2 cellular contexts compared by ENCODE assay signal in the genomic region with DNA sequence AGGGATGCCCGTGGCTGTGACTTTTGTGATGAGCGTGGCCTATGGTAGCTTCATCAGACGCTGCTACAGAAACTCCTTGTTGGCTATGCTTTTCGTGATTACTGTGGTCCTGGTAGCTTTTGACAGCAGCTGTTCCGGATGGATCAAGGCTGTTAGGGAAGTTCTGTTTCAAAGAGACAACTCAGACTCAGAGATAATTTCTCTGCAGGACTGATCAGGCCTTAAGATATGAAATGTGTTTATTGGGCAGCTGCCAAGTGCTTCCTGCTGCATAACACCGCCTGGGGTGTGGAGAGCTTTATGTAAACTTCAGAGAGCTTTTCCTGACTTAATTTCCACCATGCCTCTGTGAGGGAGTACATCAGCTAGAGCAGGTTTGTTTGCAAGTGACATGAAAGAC.
TF ChIP-seq lines count a peak whose summit lies in the region.

No MANE protein-coding gene starts in this region.

TF ChIP-seq in IMR-90, 13 proteins besides CTCF, POLR2A, EP300 and RAD21 (continued from another document):
- TF ChIP-seq RFX5 (IDR thresholded peaks at IDR 0.05; ENCODE audit: low read depth, low read length) (no peak), CHD1 (IDR thresholded peaks at IDR 0.05; ENCODE audit: low read depth, low read length) (no peak), SMC3 (IDR thresholded peaks at IDR 0.05; ENCODE audit: low read depth, low read length) (no peak), MAFK (IDR thresholded peaks at IDR 0.05; ENCODE audit: low read depth, low read length) (no peak), MXI1 (IDR thresholded peaks at IDR 0.05; ENCODE audit: borderline replicate concordance, low read depth, low read length) (no peak), BHLHE40 (IDR thresholded peaks at IDR 0.05; ENCODE audit: low read depth, low read length) (no peak)

TF ChIP-seq in SK-N-SH, 30 proteins besides CTCF, POLR2A, EP300 and RAD21 (continued from another document):
- TF ChIP-seq, protein P1, sequence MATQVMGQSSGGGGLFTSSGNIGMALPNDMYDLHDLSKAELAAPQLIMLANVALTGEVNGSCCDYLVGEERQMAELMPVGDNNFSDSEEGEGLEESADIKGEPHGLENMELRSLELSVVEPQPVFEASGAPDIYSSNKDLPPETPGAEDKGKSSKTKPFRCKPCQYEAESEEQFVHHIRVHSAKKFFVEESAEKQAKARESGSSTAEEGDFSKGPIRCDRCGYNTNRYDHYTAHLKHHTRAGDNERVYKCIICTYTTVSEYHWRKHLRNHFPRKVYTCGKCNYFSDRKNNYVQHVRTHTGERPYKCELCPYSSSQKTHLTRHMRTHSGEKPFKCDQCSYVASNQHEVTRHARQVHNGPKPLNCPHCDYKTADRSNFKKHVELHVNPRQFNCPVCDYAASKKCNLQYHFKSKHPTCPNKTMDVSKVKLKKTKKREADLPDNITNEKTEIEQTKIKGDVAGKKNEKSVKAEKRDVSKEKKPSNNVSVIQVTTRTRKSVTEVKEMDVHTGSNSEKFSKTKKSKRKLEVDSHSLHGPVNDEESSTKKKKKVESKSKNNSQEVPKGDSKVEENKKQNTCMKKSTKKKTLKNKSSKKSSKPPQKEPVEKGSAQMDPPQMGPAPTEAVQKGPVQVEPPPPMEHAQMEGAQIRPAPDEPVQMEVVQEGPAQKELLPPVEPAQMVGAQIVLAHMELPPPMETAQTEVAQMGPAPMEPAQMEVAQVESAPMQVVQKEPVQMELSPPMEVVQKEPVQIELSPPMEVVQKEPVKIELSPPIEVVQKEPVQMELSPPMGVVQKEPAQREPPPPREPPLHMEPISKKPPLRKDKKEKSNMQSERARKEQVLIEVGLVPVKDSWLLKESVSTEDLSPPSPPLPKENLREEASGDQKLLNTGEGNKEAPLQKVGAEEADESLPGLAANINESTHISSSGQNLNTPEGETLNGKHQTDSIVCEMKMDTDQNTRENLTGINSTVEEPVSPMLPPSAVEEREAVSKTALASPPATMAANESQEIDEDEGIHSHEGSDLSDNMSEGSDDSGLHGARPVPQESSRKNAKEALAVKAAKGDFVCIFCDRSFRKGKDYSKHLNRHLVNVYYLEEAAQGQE (IDR thresholded peaks at IDR 0.05; ENCODE audit: low read depth, low read length): no peak
- TF ChIP-seq, protein P2, sequence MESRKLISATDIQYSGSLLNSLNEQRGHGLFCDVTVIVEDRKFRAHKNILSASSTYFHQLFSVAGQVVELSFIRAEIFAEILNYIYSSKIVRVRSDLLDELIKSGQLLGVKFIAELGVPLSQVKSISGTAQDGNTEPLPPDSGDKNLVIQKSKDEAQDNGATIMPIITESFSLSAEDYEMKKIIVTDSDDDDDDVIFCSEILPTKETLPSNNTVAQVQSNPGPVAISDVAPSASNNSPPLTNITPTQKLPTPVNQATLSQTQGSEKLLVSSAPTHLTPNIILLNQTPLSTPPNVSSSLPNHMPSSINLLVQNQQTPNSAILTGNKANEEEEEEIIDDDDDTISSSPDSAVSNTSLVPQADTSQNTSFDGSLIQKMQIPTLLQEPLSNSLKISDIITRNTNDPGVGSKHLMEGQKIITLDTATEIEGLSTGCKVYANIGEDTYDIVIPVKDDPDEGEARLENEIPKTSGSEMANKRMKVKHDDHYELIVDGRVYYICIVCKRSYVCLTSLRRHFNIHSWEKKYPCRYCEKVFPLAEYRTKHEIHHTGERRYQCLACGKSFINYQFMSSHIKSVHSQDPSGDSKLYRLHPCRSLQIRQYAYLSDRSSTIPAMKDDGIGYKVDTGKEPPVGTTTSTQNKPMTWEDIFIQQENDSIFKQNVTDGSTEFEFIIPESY (IDR thresholded peaks at IDR 0.05; ENCODE audit: borderline replicate concordance, low read depth): no peak
- no peak; the same call in 1 of the 2 replicates for TF ChIP-seq SMC3 (IDR thresholded peaks at IDR 0.05; ENCODE audit: low read depth, low read length)
- peak; percentile 45 for TF ChIP-seq NFIC (IDR thresholded peaks at IDR 0.05; ENCODE audit: borderline replicate concordance)
- TF ChIP-seq FOSL2 (IDR thresholded peaks at IDR 0.05; ENCODE audit: borderline replicate concordance, low read depth): no peak
- TF ChIP-seq TCF12 (IDR thresholded peaks at IDR 0.05): peak; percentile 28; the same call in 1 of the 2 replicates
- TF ChIP-seq FOXJ3 (CRISPR knock-in tag; IDR thresholded peaks at IDR 0.05): peak; percentile 95
- no peak for TF ChIP-seq MEF2A (IDR thresholded peaks at IDR 0.05; ENCODE audit: borderline replicate concordance, low read depth)
- TF ChIP-seq SIN3A (IDR thresholded peaks at IDR 0.05; ENCODE audit: borderline replicate concordance, low read depth, low read length): no peak
- TF ChIP-seq JUND (IDR thresholded peaks at IDR 0.05): no peak
- no peak for TF ChIP-seq TAF1 (IDR thresholded peaks at IDR 0.05; ENCODE audit: borderline replicate concordance, low read depth, low read length)
- TF ChIP-seq CHD2 (IDR thresholded peaks at IDR 0.05; ENCODE audit: low read length, partially characterized antibody): peak; percentile 89
- TF ChIP-seq EZH2phosphoT487 (IDR thresholded peaks at IDR 0.05; ENCODE audit: borderline replicate concordance, low read depth): no peak
- TF ChIP-seq FOXM1 (IDR thresholded peaks at IDR 0.05; ENCODE audit: low read depth): no peak
- no peak for TF ChIP-seq MAX (IDR thresholded peaks at IDR 0.05; ENCODE audit: low read depth)
- TF ChIP-seq RFX5 (IDR thresholded peaks at IDR 0.05; ENCODE audit: low read length): no peak; the same call in 1 of the 2 replicates
- TF ChIP-seq GATA2 (CRISPR knock-in tag; IDR thresholded peaks at IDR 0.05): peak; percentile 97
- no peak for TF ChIP-seq ELF1 (IDR thresholded peaks at IDR 0.05)
- no peak for TF ChIP-seq GABPA (IDR thresholded peaks at IDR 0.05; ENCODE audit: low read depth)
- TF ChIP-seq MXI1 (IDR thresholded peaks at IDR 0.05; ENCODE audit: low read depth, low read length): peak; percentile 85
- TF ChIP-seq, protein P3, sequence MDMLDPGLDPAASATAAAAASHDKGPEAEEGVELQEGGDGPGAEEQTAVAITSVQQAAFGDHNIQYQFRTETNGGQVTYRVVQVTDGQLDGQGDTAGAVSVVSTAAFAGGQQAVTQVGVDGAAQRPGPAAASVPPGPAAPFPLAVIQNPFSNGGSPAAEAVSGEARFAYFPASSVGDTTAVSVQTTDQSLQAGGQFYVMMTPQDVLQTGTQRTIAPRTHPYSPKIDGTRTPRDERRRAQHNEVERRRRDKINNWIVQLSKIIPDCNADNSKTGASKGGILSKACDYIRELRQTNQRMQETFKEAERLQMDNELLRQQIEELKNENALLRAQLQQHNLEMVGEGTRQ (IDR thresholded peaks at IDR 0.05; ENCODE audit: borderline replicate concordance, low read depth, low read length): no peak
- no peak for TF ChIP-seq NRF1 (IDR thresholded peaks at IDR 0.05; ENCODE audit: low read depth, low read length)
- TF ChIP-seq RXRA (IDR thresholded peaks at IDR 0.05; ENCODE audit: borderline replicate concordance, low read depth): no peak
- peak; percentile 96 for TF ChIP-seq RCOR1 (IDR thresholded peaks at IDR 0.05; ENCODE audit: low read length)
- TF ChIP-seq, protein P4, sequence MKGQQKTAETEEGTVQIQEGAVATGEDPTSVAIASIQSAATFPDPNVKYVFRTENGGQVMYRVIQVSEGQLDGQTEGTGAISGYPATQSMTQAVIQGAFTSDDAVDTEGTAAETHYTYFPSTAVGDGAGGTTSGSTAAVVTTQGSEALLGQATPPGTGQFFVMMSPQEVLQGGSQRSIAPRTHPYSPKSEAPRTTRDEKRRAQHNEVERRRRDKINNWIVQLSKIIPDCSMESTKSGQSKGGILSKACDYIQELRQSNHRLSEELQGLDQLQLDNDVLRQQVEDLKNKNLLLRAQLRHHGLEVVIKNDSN (IDR thresholded peaks at IDR 0.05; ENCODE audit: borderline replicate concordance, low read depth): no peak
- TF ChIP-seq, protein P5, sequence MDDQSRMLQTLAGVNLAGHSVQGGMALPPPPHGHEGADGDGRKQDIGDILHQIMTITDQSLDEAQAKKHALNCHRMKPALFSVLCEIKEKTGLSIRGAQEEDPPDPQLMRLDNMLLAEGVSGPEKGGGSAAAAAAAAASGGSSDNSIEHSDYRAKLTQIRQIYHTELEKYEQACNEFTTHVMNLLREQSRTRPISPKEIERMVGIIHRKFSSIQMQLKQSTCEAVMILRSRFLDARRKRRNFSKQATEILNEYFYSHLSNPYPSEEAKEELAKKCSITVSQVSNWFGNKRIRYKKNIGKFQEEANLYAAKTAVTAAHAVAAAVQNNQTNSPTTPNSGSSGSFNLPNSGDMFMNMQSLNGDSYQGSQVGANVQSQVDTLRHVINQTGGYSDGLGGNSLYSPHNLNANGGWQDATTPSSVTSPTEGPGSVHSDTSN (IDR thresholded peaks at IDR 0.05): no peak
